Comparison of ENCODE assay signal across 8 cellular contexts in the genomic region with DNA sequence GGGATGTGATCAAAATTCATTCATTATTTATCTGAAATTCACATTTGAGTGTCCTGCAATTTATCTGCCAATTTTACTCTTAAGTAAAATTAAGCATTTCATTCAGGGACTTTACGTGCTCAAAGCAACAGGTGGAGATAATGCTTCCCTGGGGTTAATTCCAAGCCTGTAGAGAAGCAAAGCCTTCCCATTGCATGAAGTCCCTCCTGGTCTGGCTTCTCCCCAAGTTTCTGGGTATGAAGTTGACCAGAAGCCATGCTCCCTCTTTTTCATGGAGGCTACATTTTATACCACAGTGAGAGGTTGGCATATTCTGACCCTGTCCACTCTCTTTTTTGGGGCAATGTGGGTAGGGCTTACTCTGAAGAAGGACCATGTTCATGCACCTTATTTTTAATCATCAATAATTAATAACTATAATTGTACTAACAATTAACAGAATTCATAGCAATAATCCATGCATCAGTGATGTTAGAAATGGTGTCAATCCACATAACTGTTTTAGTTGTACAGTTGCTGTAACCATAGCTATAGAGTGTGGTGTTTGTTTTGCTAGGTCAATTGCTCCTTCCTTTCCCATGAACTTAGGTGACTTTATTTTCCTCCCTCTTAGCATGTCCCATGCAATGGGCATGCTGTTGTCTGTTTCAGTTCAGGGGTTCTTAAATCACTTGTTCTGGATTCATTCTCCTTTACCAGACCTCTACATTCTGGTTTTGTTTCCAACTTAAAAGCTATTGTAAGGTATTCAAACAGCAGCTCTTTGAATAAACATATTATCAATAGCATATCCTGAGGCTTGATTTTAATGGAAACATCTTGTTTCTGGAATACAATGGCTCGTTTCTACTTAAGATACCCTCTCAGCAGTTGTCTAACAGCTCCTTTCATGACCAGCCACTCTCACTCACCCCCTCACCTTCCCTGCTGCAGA. TPM values are rescaled to one million over a fixed set of nuclear protein-coding genes. Genes with fewer than 3 reads are reported as not detected.
DNase-seq lines count a peak whose midpoint lies in the region; ATAC-seq and TF ChIP-seq lines count a peak whose summit lies in the region.

No MANE protein-coding gene starts in this region.

- no peak overlapping the region for H3K18ac ChIP-seq in mesendoderm (ENCODE audit: low read length)

- ATAC-seq in Right ventricle myocardium inferior = peak; percentile 11
- no peak for ATAC-seq in left cardiac atrium
- ATAC-seq in upper lobe of right lung = no peak
- no peak for ATAC-seq in HG03571 (IDR thresholded peaks at IDR 0.05; ENCODE audit: unreplicated experiment)
- ATAC-seq in HG03025 (IDR thresholded peaks at IDR 0.05; ENCODE audit: low FRiP score, unreplicated experiment) = no peak

- H3K4me1 ChIP-seq in mesendoderm (ENCODE audit: control insufficient read depth, low read depth, low read length) (peaks cover 8% of the 10 kb centered on the region), upper lobe of right lung (peaks cover 4% of the 10 kb centered on the region)

- H3K36me3 ChIP-seq in mesendoderm (ENCODE audit: control insufficient read depth, insufficient read depth, low read length) = no peaks in the 10 kb centered on the region
- no peaks in the 10 kb centered on the region for H3K36me3 ChIP-seq in upper lobe of right lung

- no peak overlapping the region for H3K56ac ChIP-seq in mesendoderm (ENCODE audit: low read length)

- H3K9ac ChIP-seq in mesendoderm (ENCODE audit: low read length) = no peak overlapping the region

- peak overlapping the region; percentile 86 for H3K4me3 ChIP-seq in coronary artery
- no peak overlapping the region for H3K4me3 ChIP-seq in mesendoderm (ENCODE audit: low read length)
- H3K4me3 ChIP-seq in upper lobe of right lung = peak overlapping the region; percentile 63

- intact Hi-C loops in Right ventricle myocardium inferior (cut with DNase I) (loop anchor here (2.0 to 5.0 kb wide), 2 partner anchors 30 to 56 kb away; no protein-coding TSS in a partner anchor), left cardiac atrium (cut with DNase I) (loop anchor here in 1 of 2 donors (10.0 kb wide), 1 partner anchor 68 kb away; no protein-coding TSS in a partner anchor), upper lobe of right lung (cut with DNase I) (no loop called here)

- no peak overlapping the region for H2BK120ac ChIP-seq in mesendoderm (ENCODE audit: low read depth, low read length)

- H2AK5ac ChIP-seq in mesendoderm (ENCODE audit: low read length) = no peak overlapping the region

- no peak overlapping the region for H2BK15ac ChIP-seq in mesendoderm (replicated peaks; ENCODE audit: low read depth)

- DNase-seq in Right ventricle myocardium inferior (ENCODE audit: missing footprints) = no peak
- no peak for DNase-seq in left cardiac atrium
- DNase-seq in coronary artery (ENCODE audit: low spot score) = no peak
- peak; percentile 58 for DNase-seq in mesendoderm
- no peak for DNase-seq in upper lobe of right lung
- no peak for DNase-seq in Kasumi-1 (lab: John Stamatoyannopoulos, UW)

- WGBS in mesendoderm (ENCODE audit: extremely low coverage, insufficient coverage, low lambda C conversion rate) = no CpG with 5 or more reads among the region's 2 CpGs

- H3K9me3 ChIP-seq in upper lobe of right lung = no peaks in the 10 kb centered on the region

- H3K79me2 ChIP-seq in mesendoderm (ENCODE audit: control insufficient read depth, insufficient read depth, low read length) = no peaks in the 10 kb centered on the region

- H3K27ac ChIP-seq in coronary artery (peak overlapping the region; percentile 40 to 90), mesendoderm (ENCODE audit: low read depth, low read length) (no peak overlapping the region), upper lobe of right lung (peak overlapping the region; percentile 87)

- no peak for TF ChIP-seq CTCF in coronary artery (IDR thresholded peaks at IDR 0.05)
- TF ChIP-seq CTCF in upper lobe of right lung (IDR thresholded peaks at IDR 0.05) = no peak

- peak overlapping the region; percentile 88 for H3K4me2 ChIP-seq in mesendoderm (ENCODE audit: low read length)

- H4K8ac ChIP-seq in mesendoderm (ENCODE audit: low read depth, low read length) = no peak overlapping the region

- H2BK5ac ChIP-seq in mesendoderm (ENCODE audit: low read length) = no peak overlapping the region

- H3K23ac ChIP-seq in mesendoderm (ENCODE audit: low read length) = no peak overlapping the region

- H3K79me1 ChIP-seq in mesendoderm (ENCODE audit: low read length) = no peaks in the 10 kb centered on the region

- H4K5ac ChIP-seq in mesendoderm (ENCODE audit: low read length) = no peak overlapping the region

- H3K4ac ChIP-seq in mesendoderm (ENCODE audit: low read depth, low read length) = no peak overlapping the region

- H3K27me3 ChIP-seq in mesendoderm (ENCODE audit: insufficient read depth, low read length, poor library complexity) (peaks cover 2% of the 10 kb centered on the region), upper lobe of right lung (no peaks in the 10 kb centered on the region)

RNA-seq across cellular contexts. Expression of gene LAMA4, which starts 1.5 kb away (rescaled TPM):
- total RNA-seq in Right ventricle myocardium inferior = 83.0 TPM
- 10 to 100 TPM; 63.7 to 87.8 TPM for total RNA-seq in left cardiac atrium
- 3.3 TPM for polyA plus RNA-seq in mesendoderm (2013, experiment 1 of 2)
- polyA plus RNA-seq in mesendoderm (2013, experiment 2 of 2) = 1.6 TPM
- 134 TPM for total RNA-seq in upper lobe of right lung
